ENCODE assay signal across 1 cellular context in genomic region chr22:47795477-47796127, GRCh38.
TF ChIP-seq lines count a peak whose summit lies in the region.

No MANE protein-coding gene starts in this region.

TF ChIP-seq in HepG2, 621 proteins besides CTCF, POLR2A, EP300 and RAD21 (continued from another document):
- TF ChIP-seq ZBTB40 (IDR thresholded peaks at IDR 0.05) (no peak), ZBTB40 (CRISPR knock-in tag; IDR thresholded peaks at IDR 0.05) (no peak)
